Comparison of ENCODE assay signal across 9 cellular contexts in the genomic region with DNA sequence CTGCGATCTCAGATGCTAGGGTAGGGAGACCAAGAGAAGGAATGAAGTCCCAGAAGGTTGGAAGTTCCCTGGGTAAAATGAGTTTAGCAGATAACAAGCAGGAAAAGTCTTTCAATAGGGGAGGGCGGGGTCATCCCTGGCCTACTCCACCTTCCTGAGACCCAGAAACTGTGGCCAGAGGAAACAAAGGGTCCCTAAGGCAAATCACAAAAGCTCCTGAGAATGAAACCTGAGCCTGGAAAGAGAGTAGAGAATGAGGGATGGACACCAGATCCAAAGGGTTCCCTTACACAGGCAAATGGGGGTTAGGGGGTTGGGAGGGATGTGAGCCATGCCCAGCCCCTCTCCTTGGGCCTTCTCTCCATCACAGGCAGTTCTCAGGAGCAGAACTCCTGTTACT. TPM values are rescaled to one million over a fixed set of nuclear protein-coding genes. Genes with fewer than 3 reads are reported as not detected.
DNase-seq lines count a peak whose midpoint lies in the region; ATAC-seq and TF ChIP-seq lines count a peak whose summit lies in the region.
"Had no signal": no experiment of that assay in that cellular context is flagged by ENCODE, and none has a peak within 500 bp of the region (broad histone marks: within the 10 kb centered on the region; RNA-seq: fewer than 3 reads in every experiment).

No MANE protein-coding gene starts in this region.

- H3K4me1 Mint-ChIP-seq in activated naive CD8-positive, alpha-beta T cell (ENCODE audit: low read depth), result peaks cover 82% of the 10 kb centered on the region
- H3K4me1 Mint-ChIP-seq in activated naive CD8-positive, alpha-beta T cell treated with anti-CD3 and anti-CD28 coated beads for 36 hours, result peaks cover 79% of the 10 kb centered on the region
- peaks cover 65 to 88% (median 87%) of the 10 kb centered on the region in 4 donors for H3K4me1 Mint-ChIP-seq in naive thymus-derived CD8-positive, alpha-beta T cell

- no peaks in the 10 kb centered on the region for H3K9me3 ChIP-seq in effector memory CD4-positive, alpha-beta T cell (ENCODE audit: control insufficient read depth, low read length)
- H3K9me3 ChIP-seq in transverse colon, result no peaks in the 10 kb centered on the region

- H3K4me1 ChIP-seq in effector memory CD4-positive, alpha-beta T cell (ENCODE audit: control insufficient read depth, insufficient read depth, low read length, poor library complexity, severe bottlenecking), result peaks cover 83% of the 10 kb centered on the region
- H3K4me1 ChIP-seq in transverse colon, result peaks cover 85 to 98% (median 95%) of the 10 kb centered on the region in 4 donors

- H3K36me3 ChIP-seq in effector memory CD4-positive, alpha-beta T cell (ENCODE audit: control insufficient read depth, insufficient read depth, low read length), result no peaks in the 10 kb centered on the region
- H3K36me3 ChIP-seq in transverse colon, result no peaks in the 10 kb centered on the region

- TF ChIP-seq EP300 in transverse colon (IDR thresholded peaks at IDR 0.05; ENCODE audit: low read depth), result no peak

- H3K4me3 Mint-ChIP-seq in activated naive CD8-positive, alpha-beta T cell, result peak overlapping the region; percentile 7
- no peak overlapping the region for H3K4me3 Mint-ChIP-seq in activated naive CD8-positive, alpha-beta T cell treated with anti-CD3 and anti-CD28 coated beads for 36 hours
- peak overlapping the region in 8 of 10 donors; percentile 2 to 84 (median 63) for H3K4me3 Mint-ChIP-seq in naive thymus-derived CD8-positive, alpha-beta T cell
- H3K4me3 Mint-ChIP-seq: activated CD8-positive, alpha-beta T cell treated with anti-CD3 and anti-CD28 coated beads, Interleukin-2, amount 10 ng/mL, durations not matched to agents 7 days and 5 days had no signal

- H3K27ac ChIP-seq in effector memory CD4-positive, alpha-beta T cell (ENCODE audit: insufficient read depth, low read length, poor library complexity, severe bottlenecking), result peak overlapping the region; percentile 31
- peak overlapping the region; percentile 93 to 99 (median 96) for H3K27ac ChIP-seq in transverse colon

- no peak overlapping the region for H3K4me3 ChIP-seq in effector memory CD4-positive, alpha-beta T cell (ENCODE audit: insufficient read depth, low read depth, low read length, poor library complexity, severe bottlenecking)
- H3K4me3 ChIP-seq in transverse colon, result no peak overlapping the region

- TF ChIP-seq CTCF in transverse colon (IDR thresholded peaks at IDR 0.05), result no peak

- in situ Hi-C loops in transverse colon (cut with MboI; ENCODE audit: low pct_ligation_motif_present in 1 of 4, low pct_unique_long_range_greater_than_20kb in 1 of 4, low sequenced_read_pairs in 3 of 4), result loop anchor here in 1 of 4 donors (10.0 kb wide), 2 partner anchors 45 to 55 kb away; a partner anchor contains a TSS

- no peaks in the 10 kb centered on the region for H3K36me3 Mint-ChIP-seq in activated naive CD8-positive, alpha-beta T cell
- H3K36me3 Mint-ChIP-seq in activated naive CD8-positive, alpha-beta T cell treated with anti-CD3 and anti-CD28 coated beads for 36 hours, result no peaks in the 10 kb centered on the region
- H3K36me3 Mint-ChIP-seq in naive thymus-derived CD8-positive, alpha-beta T cell, result no peaks in the 10 kb centered on the region

- no peaks in the 10 kb centered on the region for H3K27me3 Mint-ChIP-seq in activated naive CD8-positive, alpha-beta T cell
- no peaks in the 10 kb centered on the region for H3K27me3 Mint-ChIP-seq in activated naive CD8-positive, alpha-beta T cell treated with anti-CD3 and anti-CD28 coated beads for 36 hours
- H3K27me3 Mint-ChIP-seq in naive thymus-derived CD8-positive, alpha-beta T cell, result no peaks in the 10 kb centered on the region

- no peak for DNase-seq in activated naive CD8-positive, alpha-beta T cell treated with anti-CD3 and anti-CD28 coated beads for 36 hours
- DNase-seq in effector memory CD4-positive, alpha-beta T cell, result no peak
- DNase-seq in naive thymus-derived CD8-positive, alpha-beta T cell, result no peak
- DNase-seq in transverse colon, result no peak

- WGBS in transverse colon (ENCODE audit: low coverage in 1 of 2), 2 donors, result 80% methylated on average over 2 of the region's 2 CpGs; no CpG with 5 or more reads in 1 of the 2 donors

- no peak for TF ChIP-seq POLR2A in transverse colon (IDR thresholded peaks at IDR 0.05)

- H3K27me3 ChIP-seq in effector memory CD4-positive, alpha-beta T cell (replicated peaks; ENCODE audit: control insufficient read depth, insufficient read depth, low read length, poor library complexity, severe bottlenecking), result no peaks in the 10 kb centered on the region
- no peaks in the 10 kb centered on the region for H3K27me3 ChIP-seq in transverse colon

- POLR2A ChIA-PET in naive thymus-derived CD8-positive, alpha-beta T cell (lab: Charles Lee), result interaction anchor here (0.5 to 19.5 kb wide), 9 partner anchors 14 to 59 kb away, joined by 3 to 523 read pairs (median 9); a partner anchor contains a TSS

- H3K27ac Mint-ChIP-seq in activated naive CD8-positive, alpha-beta T cell, result peak overlapping the region; percentile 66
- H3K27ac Mint-ChIP-seq in activated naive CD8-positive, alpha-beta T cell treated with anti-CD3 and anti-CD28 coated beads for 36 hours, result no peak overlapping the region
- peak overlapping the region; percentile 94 to 100 (median 99) for H3K27ac Mint-ChIP-seq in naive thymus-derived CD8-positive, alpha-beta T cell
- H3K27ac Mint-ChIP-seq: activated CD8-positive, alpha-beta T cell treated with anti-CD3 and anti-CD28 coated beads, Interleukin-2, amount 10 ng/mL, durations not matched to agents 7 days and 5 days had no signal

- ATAC-seq in naive thymus-derived CD8-positive, alpha-beta T cell, result no peak
- no peak for ATAC-seq in HG02852 (IDR thresholded peaks at IDR 0.05; ENCODE audit: unreplicated experiment)
- ATAC-seq in HG02798 (IDR thresholded peaks at IDR 0.05; ENCODE audit: poor library complexity, unreplicated experiment), result no peak
- no peak for ATAC-seq in HG03378 (IDR thresholded peaks at IDR 0.05; ENCODE audit: unreplicated experiment)
- ATAC-seq: activated CD8-positive, alpha-beta T cell treated with anti-CD3 and anti-CD28 coated beads, Interleukin-2, amount 10 ng/mL, durations not matched to agents 7 days and 5 days had no signal

- intact Hi-C loops in transverse colon (cut with DNase I; ENCODE audit: low total_unique reads), result loop anchor here (5.0 to 10.0 kb wide), 2 partner anchors 48 to 55 kb away; a partner anchor contains a TSS

- H3K9me3 Mint-ChIP-seq in activated naive CD8-positive, alpha-beta T cell (ENCODE audit: low read depth), result no peaks in the 10 kb centered on the region
- no peaks in the 10 kb centered on the region for H3K9me3 Mint-ChIP-seq in activated naive CD8-positive, alpha-beta T cell treated with anti-CD3 and anti-CD28 coated beads for 36 hours
- no peaks in the 10 kb centered on the region for H3K9me3 Mint-ChIP-seq in naive thymus-derived CD8-positive, alpha-beta T cell

RNA-seq across cellular contexts. Expression of a gene that starts 9.6 kb away (rescaled TPM):
- 1 to 10 TPM; 4.8 to 5.8 TPM for total RNA-seq in activated naive CD8-positive, alpha-beta T cell treated with anti-CD3 and anti-CD28 coated beads for 36 hours
- total RNA-seq in naive thymus-derived CD8-positive, alpha-beta T cell, result 10 to 100 TPM; 18.2 to 19.2 TPM
- polyA plus RNA-seq in naive thymus-derived CD8-positive, alpha-beta T cell, result 1 to 10 TPM; 3.9 to 9.9 (median 6.4) TPM
- 10 to 100 TPM in 1 of 4 donors, 1 to 10 TPM in 3; 4.8 to 18.0 (median 7.3) TPM for total RNA-seq in transverse colon

RNA-seq across cellular contexts. Expression of a gene that starts 11.7 kb away (rescaled TPM):
- total RNA-seq in activated naive CD8-positive, alpha-beta T cell treated with anti-CD3 and anti-CD28 coated beads for 36 hours, result 10 to 100 TPM; 62.7 to 66.7 TPM
- total RNA-seq in naive thymus-derived CD8-positive, alpha-beta T cell, result 100 to 1,000 TPM; 132 to 135 TPM
- polyA plus RNA-seq in naive thymus-derived CD8-positive, alpha-beta T cell, result 10 to 100 TPM in 1 of 3 donors, 1 to 10 TPM in 2; 6.8 to 12.8 (median 9.2) TPM
- 100 to 1,000 TPM in 2 of 4 donors, 10 to 100 TPM in 2; 73.9 to 258 (median 90.6) TPM for total RNA-seq in transverse colon

RNA-seq across cellular contexts. Expression of a gene that starts 30.3 kb away (rescaled TPM):
- 10 to 100 TPM; 74.5 to 77.0 TPM for total RNA-seq in activated naive CD8-positive, alpha-beta T cell treated with anti-CD3 and anti-CD28 coated beads for 36 hours
- total RNA-seq in naive thymus-derived CD8-positive, alpha-beta T cell, result 100 to 1,000 TPM; 153 to 162 TPM
- polyA plus RNA-seq in naive thymus-derived CD8-positive, alpha-beta T cell, result 10 to 100 TPM; 33.5 to 46.9 (median 40.6) TPM
- 10 to 100 TPM; 41.8 to 65.1 (median 51.0) TPM for total RNA-seq in transverse colon

RNA-seq across cellular contexts. Expression of a gene that starts 47.3 kb away (rescaled TPM):
- total RNA-seq in activated naive CD8-positive, alpha-beta T cell treated with anti-CD3 and anti-CD28 coated beads for 36 hours, result 10 to 100 TPM; 11.4 to 12.1 TPM
- 10 to 100 TPM; 53.6 to 54.2 TPM for total RNA-seq in naive thymus-derived CD8-positive, alpha-beta T cell
- polyA plus RNA-seq in naive thymus-derived CD8-positive, alpha-beta T cell, result 10 to 100 TPM; 11.3 to 23.3 (median 22.2) TPM
- 10 to 100 TPM; 32.6 to 82.6 (median 58.6) TPM for total RNA-seq in transverse colon

RNA-seq across cellular contexts. Expression of a gene that starts 55.8 kb away (rescaled TPM):
- 100 to 1,000 TPM; 103 to 107 TPM for total RNA-seq in activated naive CD8-positive, alpha-beta T cell treated with anti-CD3 and anti-CD28 coated beads for 36 hours
- total RNA-seq in naive thymus-derived CD8-positive, alpha-beta T cell, result 100 to 1,000 TPM; 104 TPM
- polyA plus RNA-seq in naive thymus-derived CD8-positive, alpha-beta T cell, result 10 to 100 TPM; 37.3 to 67.7 (median 42.1) TPM
- total RNA-seq in transverse colon, result 100 to 1,000 TPM in 2 of 4 donors, 10 to 100 TPM in 2; 64.3 to 294 (median 112) TPM
